In the genomic region with DNA sequence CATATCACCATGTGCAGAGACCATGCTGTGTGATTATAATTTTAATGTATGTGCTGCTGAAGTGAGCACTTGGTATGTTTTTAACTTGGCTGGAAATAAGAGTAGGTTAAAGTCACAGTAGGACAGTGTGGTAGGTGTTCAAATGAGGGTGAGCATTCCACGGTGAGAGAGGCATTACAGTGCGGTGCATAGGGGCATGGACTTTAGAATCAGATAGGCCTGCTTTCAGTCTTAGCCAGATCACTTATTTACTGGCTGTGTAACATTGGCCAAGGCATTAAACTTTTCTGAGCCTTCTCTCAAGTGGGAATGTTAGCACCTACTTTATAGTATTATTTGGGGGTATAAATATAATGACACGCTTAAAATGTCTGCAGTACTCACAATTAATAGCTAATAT, we compare ENCODE assay signal across 27 cellular contexts. TPM values are rescaled to one million over a fixed set of nuclear protein-coding genes. Genes with fewer than 3 reads are reported as not detected.
"Had no signal": no experiment of that assay in that cellular context is flagged by ENCODE, and none has a peak within 500 bp of the region (broad histone marks: within the 10 kb centered on the region; RNA-seq: fewer than 3 reads in every experiment).

No MANE protein-coding gene starts in this region.

- H3K27ac ChIP-seq: dorsolateral prefrontal cortex, epithelial cell of prostate, esophagus muscularis mucosa, neutrophil, parathyroid adenoma, testis, tibial artery had no signal

- H2AFZ ChIP-seq: parathyroid adenoma had no signal

- H3K4me1 ChIP-seq: esophagus muscularis mucosa, parathyroid adenoma, testis, tibial artery had no signal

- H3K36me3 ChIP-seq: esophagus muscularis mucosa, neutrophil, tibial artery had no signal

- H3K4me1 Mint-ChIP-seq: immature natural killer cell, neural crest cell had no signal

- H3K27me3 ChIP-seq: dorsolateral prefrontal cortex, esophagus muscularis mucosa, neutrophil, testis, tibial artery had no signal

- H3K4me3 ChIP-seq: dorsolateral prefrontal cortex, esophagus muscularis mucosa, lung, testis, tibial artery had no signal

- H3K9me3 ChIP-seq: testis had no signal

- H3K36me3 Mint-ChIP-seq: type B pancreatic cell had no signal

- ATAC-seq: left colon; left ventricle myocardium superior; natural killer cell treated with Interleukin-12 subunit alpha and Interleukin-12 subunit beta and Interleukin-15 and Interleukin-18, amount 100 ng/mL, for 72 hours; sciatic nerve; stimulated activated memory B cell treated with anti-CD40 and anti-IgM and Interleukin-4, amounts not matched to agents 10 μg/mL and 1 μg/mL and 100 μg/mL, for 72 hours; stimulated activated naive CD8-positive, alpha-beta T cell treated with anti-CD3 and anti-CD28 coated beads, Interleukin-15, Interleukin-2, amounts not matched to agents 100 U/mL and 50 U/mL, for 24 hours had no signal

- H3K4me3 Mint-ChIP-seq: immature natural killer cell; memory B cell; naive B cell; natural killer cell treated with Interleukin-12 subunit alpha and Interleukin-12 subunit beta and Interleukin-15 and Interleukin-18, amount 100 ng/mL, for 72 hours; neural crest cell; stimulated activated memory B cell treated with anti-CD40 and anti-IgM and Interleukin-4, amounts not matched to agents 10 μg/mL and 1 μg/mL and 100 μg/mL, for 72 hours; type B pancreatic cell had no signal

- H3K79me2 ChIP-seq: parathyroid adenoma had no signal

- DNase-seq: dorsolateral prefrontal cortex; effector CD4-positive, alpha-beta T cell; foreskin melanocyte; hypothalamus; immature natural killer cell; islet precursor cell; kidney glomerular epithelial cell; left colon; left ventricle myocardium superior; naive B cell; stimulated activated CD4-positive, alpha-beta T cell treated with anti-CD3 and anti-CD28 coated beads, Interleukin-4, amount 100 ng/mL, for 4 hours; stimulated activated naive CD8-positive, alpha-beta T cell treated with anti-CD3 and anti-CD28 coated beads, Interleukin-15, Interleukin-2, amounts not matched to agents 100 U/mL and 50 U/mL, for 24 hours; substantia nigra; testis; tibial artery had no signal

- H3K27me3 Mint-ChIP-seq: progenitor cell of endocrine pancreas, type B pancreatic cell had no signal

- H3K9ac ChIP-seq: parathyroid adenoma had no signal

- H3K27ac Mint-ChIP-seq: immature natural killer cell; memory B cell; naive B cell; natural killer cell treated with Interleukin-12 subunit alpha and Interleukin-12 subunit beta and Interleukin-15 and Interleukin-18, amount 100 ng/mL, for 72 hours; progenitor cell of endocrine pancreas; stimulated activated memory B cell treated with anti-CD40 and anti-IgM and Interleukin-4, amounts not matched to agents 10 μg/mL and 1 μg/mL and 100 μg/mL, for 72 hours; type B pancreatic cell had no signal

RNA-seq across cellular contexts. Expression of gene GIPC2, which starts 43.2 kb away (rescaled TPM):
- total RNA-seq: natural killer cell treated with Interleukin-12 subunit alpha and Interleukin-12 subunit beta and Interleukin-15 and Interleukin-18, amount 100 ng/mL, for 72 hours; neural crest cell had no signal
